ENCODE assay signal across 9 cellular contexts in genomic region chr5:168076561-168076991, GRCh38.
A peak's percentile ranks its signal among the peaks of the same experiment; 100 is the strongest.
DNase-seq lines count a peak whose midpoint lies in the region; ATAC-seq and TF ChIP-seq lines count a peak whose summit lies in the region.
"Had no signal": no experiment of that assay in that cellular context is flagged by ENCODE, and none has a peak within 500 bp of the region (broad histone marks: within the 10 kb centered on the region; RNA-seq: fewer than 3 reads in every experiment).

No MANE protein-coding gene starts in this region.

- no peak overlapping the region for H3K4me3 Mint-ChIP-seq in activated naive CD4-positive, alpha-beta T cell treated with anti-CD3 and anti-CD28 coated beads for 36 hours
- H3K4me3 Mint-ChIP-seq in stimulated activated memory B cell treated with anti-CD40 and anti-IgM and Interleukin-4, amounts not matched to agents 10 μg/mL and 1 μg/mL and 100 μg/mL, for 72 hours, result no peak overlapping the region

- no peak overlapping the region for H3K27ac Mint-ChIP-seq in activated naive CD4-positive, alpha-beta T cell treated with anti-CD3 and anti-CD28 coated beads for 36 hours
- no peak overlapping the region for H3K27ac Mint-ChIP-seq in stimulated activated memory B cell treated with anti-CD40 and anti-IgM and Interleukin-4, amounts not matched to agents 10 μg/mL and 1 μg/mL and 100 μg/mL, for 72 hours

- WGBS in psoas muscle, 3 donors, result 27 to 37% (median 35%) methylated on average over 2 of the region's 2 CpGs

- peak; percentile 28 for DNase-seq in activated naive CD4-positive, alpha-beta T cell treated with anti-CD3 and anti-CD28 coated beads for 36 hours
- DNase-seq in activated naive CD4-positive, alpha-beta T cell treated with anti-CD3 and anti-CD28 coated beads, Interleukin-2, amount 50 U/mL, for 16 hours, result no peak
- DNase-seq in LNCaP clone FGC (ENCODE audit: low read depth) (no peak), dorsolateral prefrontal cortex (peak in 2 of 10 donors; percentile 39 to 41), psoas muscle (peak; percentile 23 to 56)
- DNase-seq in activated naive CD4-positive, alpha-beta T cell treated with Interleukin-2 at 50 U/mL for 16 hours, result no peak

- peaks cover 2% of the 10 kb centered on the region for H3K4me1 Mint-ChIP-seq in activated naive CD4-positive, alpha-beta T cell treated with anti-CD3 and anti-CD28 coated beads for 36 hours (ENCODE audit: low read depth)
- no peaks in the 10 kb centered on the region for H3K4me1 Mint-ChIP-seq in stimulated activated memory B cell treated with anti-CD40 and anti-IgM and Interleukin-4, amounts not matched to agents 10 μg/mL and 1 μg/mL and 100 μg/mL, for 72 hours

- H3K27ac ChIP-seq in dorsolateral prefrontal cortex, result no peak overlapping the region
- H3K27ac ChIP-seq in psoas muscle, result no peak overlapping the region
- H3K27ac ChIP-seq: parathyroid adenoma had no signal

- no peaks in the 10 kb centered on the region for H3K36me3 ChIP-seq in psoas muscle (ENCODE audit: insufficient read depth in 1 of 2, low read depth in 1 of 2)

- no peaks in the 10 kb centered on the region for H3K36me3 Mint-ChIP-seq in activated naive CD4-positive, alpha-beta T cell treated with anti-CD3 and anti-CD28 coated beads for 36 hours (ENCODE audit: low read depth)
- H3K36me3 Mint-ChIP-seq in stimulated activated memory B cell treated with anti-CD40 and anti-IgM and Interleukin-4, amounts not matched to agents 10 μg/mL and 1 μg/mL and 100 μg/mL, for 72 hours, result no peaks in the 10 kb centered on the region

- no peaks in the 10 kb centered on the region for H3K4me1 ChIP-seq in psoas muscle
- H3K4me1 ChIP-seq: parathyroid adenoma had no signal

- intact Hi-C loops in activated naive CD4-positive, alpha-beta T cell treated with anti-CD3 and anti-CD28 coated beads for 36 hours (cut with micrococcal nuclease), result loop anchor here (1.0 kb wide), 1 partner anchor 353 kb away; no protein-coding TSS in a partner anchor
- intact Hi-C loops in dorsolateral prefrontal cortex (cut with DNase I) (no loop called here), psoas muscle (cut with DNase I) (no loop called here)

- H3K9me3 Mint-ChIP-seq in activated naive CD4-positive, alpha-beta T cell treated with anti-CD3 and anti-CD28 coated beads for 36 hours, result no peaks in the 10 kb centered on the region
- H3K9me3 Mint-ChIP-seq in stimulated activated memory B cell treated with anti-CD40 and anti-IgM and Interleukin-4, amounts not matched to agents 10 μg/mL and 1 μg/mL and 100 μg/mL, for 72 hours, result peaks cover 12% of the 10 kb centered on the region

- H3K27me3 ChIP-seq in dorsolateral prefrontal cortex (no peaks in the 10 kb centered on the region), psoas muscle (ENCODE audit: insufficient read depth in 3 of 3, low read length in 2 of 3) (no peaks in the 10 kb centered on the region)

- peak; percentile 23; the same call in 1 of the 2 replicates for TF ChIP-seq CTCF in LNCaP clone FGC (IDR thresholded peaks at IDR 0.05; ENCODE audit: control insufficient read depth, extremely low read depth, insufficient read depth)
- peak in 39 of 56 donors; percentile 11 to 48 (median 30) for TF ChIP-seq CTCF in dorsolateral prefrontal cortex (IDR thresholded peaks at IDR 0.05 in 54 of 56, conservative IDR thresholded peaks at IDR 0.05 in 2 of 56; ENCODE audit: low read depth in 1 of 56, partially characterized antibody in 56 of 56)
- TF ChIP-seq CTCF in psoas muscle (IDR thresholded peaks at IDR 0.05), result no peak

- peaks cover 3% of the 10 kb centered on the region for H3K27me3 Mint-ChIP-seq in activated naive CD4-positive, alpha-beta T cell treated with anti-CD3 and anti-CD28 coated beads for 36 hours (ENCODE audit: low read depth)
- no peaks in the 10 kb centered on the region for H3K27me3 Mint-ChIP-seq in stimulated activated memory B cell treated with anti-CD40 and anti-IgM and Interleukin-4, amounts not matched to agents 10 μg/mL and 1 μg/mL and 100 μg/mL, for 72 hours

- H3K4me3 ChIP-seq in LNCaP clone FGC (ENCODE audit: low read depth, low read length), result no peak overlapping the region
- no peak overlapping the region for H3K4me3 ChIP-seq in dorsolateral prefrontal cortex
- H3K4me3 ChIP-seq in psoas muscle, result no peak overlapping the region

- no peaks in the 10 kb centered on the region for H3K9me3 ChIP-seq in psoas muscle

- CTCF ChIA-PET in activated naive CD4-positive, alpha-beta T cell treated with anti-CD3 and anti-CD28 coated beads for 36 hours (lab: Charles Lee), result interaction anchor here (1.4 kb wide), 1 partner anchor 9 kb away, joined by 3 read pairs; no protein-coding TSS in a partner anchor

- ATAC-seq in psoas muscle (peak in 1 of 4 donors; percentile 16), HG03175 (IDR thresholded peaks at IDR 0.05; ENCODE audit: unreplicated experiment) (no peak)
- no peak for ATAC-seq in stimulated activated memory B cell treated with anti-CD40 and anti-IgM and Interleukin-4, amounts not matched to agents 10 μg/mL and 1 μg/mL and 100 μg/mL, for 72 hours

Comparison
In these comparisons a context has a peak if more than half of its experiments do, and no peak if none do; other contexts are left out.
1. DNase-seq: peak in activated naive CD4-positive, alpha-beta T cell treated with anti-CD3 and anti-CD28 coated beads for 36 hours (single experiment) and psoas muscle (2 of 2); none in activated naive CD4-positive, alpha-beta T cell treated with anti-CD3 and anti-CD28 coated beads, Interleukin-2, amount 50 U/mL, for 16 hours (single experiment), LNCaP clone FGC (single experiment) and activated naive CD4-positive, alpha-beta T cell treated with Interleukin-2 at 50 U/mL for 16 hours (single experiment).